In genomic region chr1:51284487-51284954, GRCh38 we compare ENCODE assay signal across 8 cellular contexts. TPM values are rescaled to one million over a fixed set of nuclear protein-coding genes. Genes with fewer than 3 reads are reported as not detected.
A peak's percentile ranks its signal among the peaks of the same experiment; 100 is the strongest.
DNase-seq lines count a peak whose midpoint lies in the region; ATAC-seq, FAIRE-seq and TF ChIP-seq lines count a peak whose summit lies in the region.

No MANE protein-coding gene starts in this region.

- 0 out of 2 replicates have a peak overlapping the region, but pooled peaks have one; percentile 10 for H3K23ac ChIP-seq in IMR-90 (ENCODE audit: low read depth, low read length)

- no peak overlapping the region for H2AFZ ChIP-seq in IMR-90 (replicated peaks; ENCODE audit: low read length, poor library complexity)

- no TSS peak for BruUV-seq in IMR-90 (replicated peaks; lab: Mats Ljungman, UMichigan)

- 0 out of 4 replicates have a peak, but pooled peaks cover 0 to 7% of the 10 kb centered on the region in 2 experiments for H3K79me1 ChIP-seq in IMR-90 (ENCODE audit: low read depth in 1 of 2, low read length in 2 of 2)

- no peak overlapping the region for H4K5ac ChIP-seq in IMR-90 (ENCODE audit: low read depth, low read length)

- H2BK20ac ChIP-seq in IMR-90 (ENCODE audit: low read depth, low read length): no peak overlapping the region

- no peaks in the 10 kb centered on the region for H3K27me3 ChIP-seq in IMR-90 (ENCODE audit: control insufficient read depth, insufficient read depth, low read length)

- H3K9me3 ChIP-seq in IMR-90 (ENCODE audit: control insufficient read depth, insufficient read depth, low read length): no peaks in the 10 kb centered on the region

- H3K36me3 ChIP-seq in IMR-90 (ENCODE audit: control insufficient read depth, insufficient read depth, low read length): peaks cover 5% of the 10 kb centered on the region

- no peak overlapping the region for H2BK120ac ChIP-seq in IMR-90 (ENCODE audit: low read depth, low read length)

- no peak overlapping the region for H2AK5ac ChIP-seq in IMR-90 (ENCODE audit: low read depth, low read length)

- H3K9ac ChIP-seq in IMR-90 (ENCODE audit: low read depth, low read length): no peak overlapping the region

- no peak for TF ChIP-seq RAD21 in IMR-90 (IDR thresholded peaks at IDR 0.05; ENCODE audit: low read length)

- no peak overlapping the region for H4K8ac ChIP-seq in IMR-90 (ENCODE audit: low read depth in 2 of 2, low read length in 2 of 2)

- no peak overlapping the region for H4K91ac ChIP-seq in IMR-90 (ENCODE audit: insufficient read depth, low read depth, low read length)

- ATAC-seq in GM21515 (IDR thresholded peaks at IDR 0.05; ENCODE audit: unreplicated experiment) (peak; percentile 40), IMR-90 (ENCODE audit: low read depth) (0 out of 2 replicates have a peak, but pooled peaks have one; percentile 46), HG02763 (IDR thresholded peaks at IDR 0.05; ENCODE audit: unreplicated experiment) (no peak)

- peaks cover 3% of the 10 kb centered on the region; the same call in 1 of the 2 replicates for H3K4me1 ChIP-seq in IMR-90 (ENCODE audit: control insufficient read depth, insufficient read depth, low read length)

- DNase-seq in GM12892 (ENCODE audit: insufficient read length): no peak
- DNase-seq in IMR-90: peak; percentile 48
- DNase-seq in astrocyte of the spinal cord (ENCODE audit: low read depth, low spot score): peak; percentile 28
- no peak for DNase-seq in CD1c-positive myeloid dendritic cell (ENCODE audit: extremely low spot score)
- no peak for DNase-seq in epidermal melanocyte (ENCODE audit: insufficient read length, low spot score)
- DNase-seq in stimulated activated CD8-positive, alpha-beta memory T cell treated with anti-CD3 and anti-CD28 coated beads, Interleukin-4, amount 100 ng/mL, for 48 hours: no peak

- CTCF ChIA-PET in IMR-90 (lab: Yijun Ruan, JAX): no interaction called here

- H2BK15ac ChIP-seq in IMR-90 (ENCODE audit: low read depth, low read length): no peak overlapping the region

- H3K4me2 ChIP-seq in IMR-90 (ENCODE audit: low read depth, low read length): no peak overlapping the region

- FAIRE-seq in GM12892 (lab: Jason Lieb, UNC): peak; percentile 24

- no peak overlapping the region for H3K14ac ChIP-seq in IMR-90 (replicated peaks; ENCODE audit: low read depth, low read length)

- no peaks in the 10 kb centered on the region for H4K20me1 ChIP-seq in IMR-90 (ENCODE audit: insufficient read depth, low read length)

- H3K4me3 ChIP-seq in IMR-90 (ENCODE audit: insufficient read depth, low read depth, low read length): no peak overlapping the region
- H3K4me3 ChIP-seq in astrocyte of the spinal cord (ENCODE audit: low read depth, low read length): no peak overlapping the region

- TF ChIP-seq CTCF in IMR-90 (conservative IDR thresholded peaks at IDR 0.05; ENCODE audit: low read depth, low read length) (no peak), astrocyte of the spinal cord (IDR thresholded peaks at IDR 0.05; ENCODE audit: low read depth, low read length) (no peak)

- no peak overlapping the region for H3K27ac ChIP-seq in IMR-90 (ENCODE audit: insufficient read depth, low read length)

- no peak overlapping the region for H3K56ac ChIP-seq in IMR-90 (ENCODE audit: extremely low read depth, insufficient read depth, low read length)

- no peak overlapping the region for H3K4ac ChIP-seq in IMR-90 (ENCODE audit: low read depth, low read length)

- TF ChIP-seq POLR2A in GM12892 (IDR thresholded peaks at IDR 0.05; ENCODE audit: low read depth, low read length): no peak
- no peak for TF ChIP-seq POLR2A in IMR-90 (IDR thresholded peaks at IDR 0.05; ENCODE audit: low read depth, low read length)

- in situ Hi-C loops in IMR-90 (cut with MboI; ENCODE audit: low sequenced_read_pairs) (no loop called here), astrocyte of the spinal cord (cut with HindIII; ENCODE audit: low sequenced_read_pairs) (no loop called here)

- dilution Hi-C loops in IMR-90 (cut with HindIII; ENCODE audit: low sequenced_read_pairs, unreplicated experiment): no loop called here

- no peak overlapping the region for H3K18ac ChIP-seq in IMR-90 (ENCODE audit: low read depth, low read length)

- peaks cover 7% of the 10 kb centered on the region; the same call in 1 of the 2 replicates for H3K9me1 ChIP-seq in IMR-90 (ENCODE audit: insufficient read depth, low read length)

- POLR2A ChIA-PET in IMR-90 (lab: Charles Lee; ENCODE audit: unreplicated experiment): no interaction called here

- no peak overlapping the region for H2AK9ac ChIP-seq in IMR-90 (replicated peaks; ENCODE audit: low read depth, low read length, poor library complexity)

- no peak overlapping the region for H2BK5ac ChIP-seq in IMR-90 (ENCODE audit: low read depth, low read length, poor library complexity, severe bottlenecking)

- intact Hi-C loops in IMR-90 (cut with micrococcal nuclease): no loop called here

TF ChIP-seq in IMR-90, 13 proteins besides CTCF, POLR2A, EP300 and RAD21:
- no peak for TF ChIP-seq FOS (IDR thresholded peaks at IDR 0.05; ENCODE audit: low read depth, low read length)
- TF ChIP-seq USF2 (IDR thresholded peaks at IDR 0.05; ENCODE audit: low read depth, low read length): no peak
- TF ChIP-seq NFE2L2 (IDR thresholded peaks at IDR 0.05; ENCODE audit: low read depth, low read length): no peak

RNA-seq across cellular contexts. Expression of gene TTC39A, which starts 45.8 kb away (rescaled TPM):
- polyA plus RNA-seq in GM12892 (2012; ENCODE audit: missing spikeins): 2.0 TPM
- 0.28 and 0.72 TPM in 2 replicates for total RNA-seq in IMR-90 (2012; rRNA removed)
- polyA plus RNA-seq in IMR-90 (2012; rRNA removed): 0.62 and 0.79 TPM in 2 replicates
- 0.08 and 0.42 TPM in 2 replicates for polyA plus RNA-seq in IMR-90 (2012; cell fraction: cytosol; rRNA removed)
- polyA plus RNA-seq in IMR-90 (2012; cell fraction: nucleus; rRNA removed; ENCODE audit: low replicate concordance): 0.40 and 0.60 TPM in 2 replicates

RNA-seq across cellular contexts. Expression of gene RNF11, which starts 48.4 kb away (rescaled TPM):
- polyA plus RNA-seq in GM12892 (2012; ENCODE audit: missing spikeins): 39.2 TPM
- 63.3 and 119 TPM in 2 replicates for total RNA-seq in IMR-90 (2012; rRNA removed)
- 46.0 and 64.1 TPM in 2 replicates for polyA plus RNA-seq in IMR-90 (2012; rRNA removed)
- polyA plus RNA-seq in IMR-90 (2012; cell fraction: cytosol; rRNA removed): 15.5 and 22.8 TPM in 2 replicates
- polyA plus RNA-seq in IMR-90 (2012; cell fraction: nucleus; rRNA removed; ENCODE audit: low replicate concordance): 6.3 and 29.0 TPM in 2 replicates

Comparison
In these comparisons a context has a peak if more than half of its experiments do, and no peak if none do; other contexts are left out.
1. DNase-seq: peak in IMR-90 (single experiment) and astrocyte of the spinal cord (single experiment); none in GM12892 (single experiment), CD1c-positive myeloid dendritic cell (single experiment), epidermal melanocyte (single experiment) and stimulated activated CD8-positive, alpha-beta memory T cell treated with anti-CD3 and anti-CD28 coated beads, Interleukin-4, amount 100 ng/mL, for 48 hours (single experiment).